In the genomic region with DNA sequence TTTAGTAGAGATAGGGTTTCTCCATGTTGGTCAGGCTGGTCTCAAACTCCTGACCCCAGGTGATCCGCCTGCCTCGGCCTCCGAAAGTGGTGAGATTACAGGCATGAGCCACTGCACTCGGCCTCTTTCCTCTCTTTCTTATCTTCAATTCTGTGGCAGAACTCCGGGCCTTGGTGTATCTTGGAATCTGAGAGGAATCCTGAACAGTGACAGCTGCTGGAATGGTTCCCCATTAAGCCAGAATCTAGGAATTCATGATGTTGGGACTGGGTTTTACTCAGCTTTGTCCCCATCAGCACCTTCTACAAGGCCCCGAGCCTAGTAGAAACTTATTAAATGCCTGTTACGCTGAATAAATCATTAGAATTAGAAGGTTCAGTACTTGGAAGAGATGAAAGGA, we compare ENCODE assay signal across 20 cellular contexts.
"Had no signal": no experiment of that assay in that cellular context is flagged by ENCODE, and none has a peak within 500 bp of the region (broad histone marks: within the 10 kb centered on the region; RNA-seq: fewer than 3 reads in every experiment).

No MANE protein-coding gene starts in this region.

- H3K27ac ChIP-seq: brain microvascular endothelial cell, parathyroid adenoma had no signal

- H3K27me3 ChIP-seq: ascending aorta, brain microvascular endothelial cell, testis, upper lobe of left lung had no signal

- H3K36me3 ChIP-seq: ascending aorta, brain microvascular endothelial cell, upper lobe of left lung had no signal

- H3K4me2 ChIP-seq: smooth muscle cell had no signal

- H3K79me2 ChIP-seq: parathyroid adenoma had no signal

- H3K4me3 ChIP-seq: ascending aorta, smooth muscle cell, testis, upper lobe of left lung had no signal

- H3K4me1 ChIP-seq: parathyroid adenoma had no signal

- DNase-seq: activated B cell treated with CpG ODN at 0.5 μM for 24 hours; activated CD4-positive, alpha-beta T cell treated with anti-CD3 and anti-CD28 coated beads for 36 hours; activated CD4-positive, alpha-beta T cell treated with anti-CD3 and anti-CD28 coated beads, Interleukin-2, amount 50 U/mL, for 4 hours; activated CD8-positive, alpha-beta memory T cell treated with anti-CD3 and anti-CD28 coated beads for 24 hours; activated CD8-positive, alpha-beta memory T cell treated with anti-CD3 and anti-CD28 coated beads, Interleukin-2, amount 50 U/mL, for 4 hours; activated T-cell treated with anti-CD3 and anti-CD28 coated beads, Interleukin-2, amount 50 U/mL, for 24 hours; central memory CD4-positive, alpha-beta T cell; effector CD8-positive, alpha-beta T cell; natural killer cell; stimulated activated CD4-positive, alpha-beta T cell treated with anti-CD3 and anti-CD28 coated beads, Interleukin-2, amount 100 ng/mL, for 48 hours; stimulated activated naive CD4-positive, alpha-beta T cell; T1000 had no signal

- H3K9me3 ChIP-seq: ascending aorta, testis, upper lobe of left lung had no signal

- ATAC-seq: activated CD4-positive, alpha-beta T cell treated with anti-CD3 and anti-CD28 coated beads for 36 hours; activated naive CD4-positive, alpha-beta T cell treated with anti-CD3 and anti-CD28 coated beads, Interleukin-2, amount 50 U/mL, for 72 hours; activated T-helper 17 cell treated with anti-CD3 and anti-CD28 coated beads, Interleukin-2, amount 50 U/mL, for 72 hours; natural killer cell had no signal

- H3K9ac ChIP-seq: parathyroid adenoma had no signal
